23 cellular contexts compared by ENCODE assay signal in the genomic region with DNA sequence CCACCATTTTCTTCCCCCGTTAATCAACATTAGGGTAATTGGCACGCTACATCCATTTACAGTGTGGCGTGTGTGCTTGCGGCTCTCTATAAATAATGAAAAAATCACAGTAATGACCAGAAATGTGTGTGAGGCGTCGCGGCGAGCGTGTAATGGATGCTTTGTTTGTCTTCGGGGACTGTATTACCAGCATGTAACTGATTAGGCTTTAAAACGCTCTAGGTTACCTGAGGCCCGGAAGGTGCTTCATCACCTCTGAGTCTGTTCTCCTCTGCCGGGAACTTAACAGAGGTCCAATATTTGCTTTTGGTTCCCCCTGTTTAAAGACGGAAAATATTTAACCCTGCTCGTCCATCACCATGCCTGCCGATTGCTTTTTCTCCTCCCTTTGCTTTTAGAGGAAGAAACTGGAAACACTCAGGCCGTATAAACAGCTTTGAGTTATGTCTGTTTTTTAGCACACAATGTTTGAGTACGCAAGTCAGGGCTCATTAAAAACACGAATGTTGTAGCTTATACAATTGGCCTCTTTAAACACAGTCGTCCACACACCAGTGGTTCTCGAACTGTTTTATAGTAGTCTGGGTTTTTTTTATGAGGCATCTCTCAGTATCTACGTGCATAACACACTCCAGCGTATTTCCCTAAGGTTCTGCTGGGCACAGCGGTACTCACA. TPM values are rescaled to one million over a fixed set of nuclear protein-coding genes. Genes with fewer than 3 reads are reported as not detected.
DNase-seq lines count a peak whose midpoint lies in the region; ATAC-seq and TF ChIP-seq lines count a peak whose summit lies in the region.
"Had no signal": no experiment of that assay in that cellular context is flagged by ENCODE, and none has a peak within 500 bp of the region (broad histone marks: within the 10 kb centered on the region; RNA-seq: fewer than 3 reads in every experiment).

No MANE protein-coding gene starts in this region.

- no peaks in the 10 kb centered on the region for H3K79me2 ChIP-seq in hepatocyte

- H3K27me3 ChIP-seq in hepatocyte (no peaks in the 10 kb centered on the region), stomach smooth muscle (ENCODE audit: control insufficient read depth in 1 of 2, insufficient read depth in 2 of 2, low read length in 2 of 2) (peaks cover 3 to 13% of the 10 kb centered on the region in 2 donors)
- H3K27me3 ChIP-seq: thyroid gland had no signal

- no peaks in the 10 kb centered on the region for H3K9me2 ChIP-seq in hepatocyte (replicated peaks; ENCODE audit: insufficient read depth)

- H3K36me3 ChIP-seq in hepatocyte (replicated peaks; ENCODE audit: insufficient read depth, low read depth) (no peaks in the 10 kb centered on the region), stomach smooth muscle (ENCODE audit: control insufficient read depth in 2 of 2, insufficient read depth in 2 of 2, low read length in 2 of 2) (no peaks in the 10 kb centered on the region)
- H3K36me3 ChIP-seq: esophagus muscularis mucosa, left lung, SJSA1, thyroid gland, WERI-Rb-1 had no signal

- no peak overlapping the region for H3K9ac ChIP-seq in stomach smooth muscle (ENCODE audit: low read length in 2 of 2)

- H3K4me3 ChIP-seq in hepatocyte (no peak overlapping the region), stomach smooth muscle (ENCODE audit: low read length in 2 of 2) (peak overlapping the region; percentile 23 to 44)
- H3K4me3 ChIP-seq: esophagus muscularis mucosa, left lung, PC-9, SJSA1, thyroid gland had no signal

- no peaks in the 10 kb centered on the region for H4K20me1 ChIP-seq in hepatocyte (ENCODE audit: insufficient read depth, poor library complexity, severe bottlenecking)

- 49% methylated on average over 24 of the region's 24 CpGs for WGBS in hepatocyte (ENCODE audit: low lambda C conversion rate, missing lambda C conversion rate)

- no peak for ATAC-seq in HG02798 (IDR thresholded peaks at IDR 0.05; ENCODE audit: poor library complexity, unreplicated experiment)
- no peak for ATAC-seq in activated CD4-positive, CD25-positive, alpha-beta regulatory T cell treated with anti-CD3 and anti-CD28 coated beads, Interleukin-2, amount 50 U/mL, for 24 hours
- ATAC-seq: left lung; right cardiac atrium; stimulated activated memory B cell treated with anti-CD40 and anti-IgM and Interleukin-4, amounts not matched to agents 10 μg/mL and 1 μg/mL and 100 μg/mL, for 72 hours had no signal

- DNase-seq in NCI-H128 (lab: John Stamatoyannopoulos, UW; ENCODE audit: unreplicated experiment), result peak; percentile 29
- peak; percentile 85 for DNase-seq in NCI-H345 (lab: John Stamatoyannopoulos, UW)
- DNase-seq in hepatocyte (ENCODE audit: low spot score), result peak; percentile 12
- no peak for DNase-seq in NCI-H1105 (lab: John Stamatoyannopoulos, UW)
- DNase-seq: activated CD4-positive, alpha-beta memory T cell treated with anti-CD3 and anti-CD28 coated beads, Interleukin-2, amount 10 ng/mL, durations not matched to agents 7 days and 5 days; activated naive CD4-positive, alpha-beta T cell; activated T-cell treated with anti-CD3 and anti-CD28 coated beads, Interleukin-2, amount 50 U/mL, for 1 hour; cerebellar nuclear complex; effector CD4-positive, alpha-beta T cell; KG1; left lung; MV-4-11; nucleus accumbens; PC-9; right cardiac atrium; thyroid gland; WERI-Rb-1 had no signal

- no peak overlapping the region for H2AFZ ChIP-seq in hepatocyte
- H2AFZ ChIP-seq: PC-9 had no signal

- no peaks in the 10 kb centered on the region for H3K9me3 ChIP-seq in hepatocyte (ENCODE audit: low read depth)
- peaks cover 3% of the 10 kb centered on the region in 2 donors for H3K9me3 ChIP-seq in stomach smooth muscle (ENCODE audit: control insufficient read depth in 2 of 2, low read length in 2 of 2)
- H3K9me3 ChIP-seq: SJSA1, thyroid gland had no signal

- peak overlapping the region; percentile 63 for H3K4me2 ChIP-seq in hepatocyte
- H3K4me2 ChIP-seq: PC-9 had no signal

- no peak for TF ChIP-seq CTCF in hepatocyte (IDR thresholded peaks at IDR 0.05; ENCODE audit: poor library complexity)

- H3K27ac ChIP-seq in hepatocyte, result peak overlapping the region; percentile 43
- H3K27ac ChIP-seq in stomach smooth muscle (ENCODE audit: low read length), result no peak overlapping the region
- H3K27ac ChIP-seq: esophagus muscularis mucosa, left lung, PC-9, SJSA1, thyroid gland, WERI-Rb-1 had no signal

- peaks cover 9% of the 10 kb centered on the region for H3K4me1 ChIP-seq in hepatocyte (ENCODE audit: insufficient read depth)
- peaks cover 7% of the 10 kb centered on the region for H3K4me1 ChIP-seq in stomach smooth muscle (ENCODE audit: control insufficient read depth, insufficient read depth, low read length)
- H3K4me1 ChIP-seq: esophagus muscularis mucosa, left lung, SJSA1, thyroid gland had no signal

RNA-seq across cellular contexts. Expression of a gene that starts 13.2 kb away (rescaled TPM):
- total RNA-seq in hepatocyte, result 5.3 and 10.9 TPM in 2 replicates
- polyA plus RNA-seq in hepatocyte, result 9.2 and 9.6 TPM in 2 replicates
